Comparison of ENCODE assay signal across 14 cellular contexts in the genomic region with DNA sequence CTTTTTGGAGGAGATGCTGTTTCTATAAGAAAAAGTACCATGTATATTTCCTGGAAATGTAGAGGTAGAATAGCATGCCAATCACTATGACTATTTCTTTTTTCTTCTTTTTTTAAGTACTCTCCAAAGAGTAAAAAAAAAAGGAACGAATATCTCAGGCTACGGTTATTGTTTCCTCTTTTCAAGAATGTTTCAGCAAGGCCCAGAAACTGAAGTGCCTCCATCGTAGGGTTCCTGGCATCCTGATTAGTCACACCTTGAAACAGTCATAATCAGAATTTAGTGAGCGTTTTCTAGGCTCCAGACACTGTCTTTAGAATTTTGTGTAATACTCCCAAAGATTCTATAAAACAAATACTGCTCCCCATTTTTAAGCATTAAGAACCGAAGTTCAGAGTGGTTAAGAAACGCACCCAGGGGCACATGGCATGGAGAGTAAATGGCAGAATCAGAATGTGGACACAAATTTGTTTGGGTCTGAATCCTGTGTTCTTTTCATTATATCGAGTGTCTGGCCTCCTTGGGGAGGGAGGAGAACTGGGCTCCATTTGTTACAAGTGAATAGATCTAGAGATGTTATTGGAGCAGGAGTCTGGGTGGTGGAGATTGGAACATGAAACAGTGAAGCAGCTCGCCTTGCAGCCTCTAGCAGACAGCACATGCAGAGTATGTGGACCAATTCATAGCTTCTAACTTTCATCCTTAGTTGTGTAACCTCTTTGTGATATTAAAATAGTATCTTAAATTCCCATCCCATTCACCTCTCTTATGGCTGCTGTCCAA. TPM values are rescaled to one million over a fixed set of nuclear protein-coding genes. Genes with fewer than 3 reads are reported as not detected.
DNase-seq lines count a peak whose midpoint lies in the region; TF ChIP-seq lines count a peak whose summit lies in the region.
"Had no signal": no experiment of that assay in that cellular context is flagged by ENCODE, and none has a peak within 500 bp of the region (broad histone marks: within the 10 kb centered on the region; RNA-seq: fewer than 3 reads in every experiment).

No MANE protein-coding gene starts in this region.

- H2AFZ ChIP-seq in smooth muscle cell (ENCODE audit: low read depth): no peak overlapping the region

- no peaks in the 10 kb centered on the region for H3K27me3 ChIP-seq in CD8-positive, alpha-beta memory T cell (ENCODE audit: insufficient read depth, low read length, poor library complexity, severe bottlenecking)
- no peaks in the 10 kb centered on the region for H3K27me3 ChIP-seq in smooth muscle cell (ENCODE audit: low read depth)
- no peaks in the 10 kb centered on the region for H3K27me3 ChIP-seq in effector memory CD4-positive, alpha-beta T cell (replicated peaks; ENCODE audit: control insufficient read depth, insufficient read depth, low read length, poor library complexity, severe bottlenecking)

- POLR2A ChIA-PET in CD8-positive, alpha-beta memory T cell (lab: Charles Lee): no interaction called here

- no peak for DNase-seq in CD8-positive, alpha-beta memory T cell
- peak; percentile 90 for DNase-seq in MV-4-11 (lab: John Stamatoyannopoulos, UW)
- DNase-seq in smooth muscle cell (lab: John Stamatoyannopoulos, UW; ENCODE audit: unreplicated experiment): no peak
- no peak for DNase-seq in NCI-H510A treated with DMSO at 0.1 percent for 48 hours (lab: John Stamatoyannopoulos, UW)
- no peak for DNase-seq in DMS114 treated with DMSO at 0.1 percent for 48 hours (lab: John Stamatoyannopoulos, UW; ENCODE audit: unreplicated experiment)
- DNase-seq in effector memory CD4-positive, alpha-beta T cell: no peak
- no peak for DNase-seq in NK-92 (lab: John Stamatoyannopoulos, UW; ENCODE audit: unreplicated experiment)
- DNase-seq: activated CD4-positive, alpha-beta T cell treated with anti-CD3 and anti-CD28 coated beads for 1 hour; foreskin fibroblast; HFFc6; NCI-H2107; SK-N-SH had no signal

- 85% methylated on average over 8 of the region's 8 CpGs for WGBS in smooth muscle cell (ENCODE audit: low lambda C conversion rate)

- peaks cover 94% of the 10 kb centered on the region for H4K20me1 ChIP-seq in smooth muscle cell (ENCODE audit: low read depth)

- peaks cover 10% of the 10 kb centered on the region for H3K4me1 ChIP-seq in CD8-positive, alpha-beta memory T cell (ENCODE audit: insufficient read depth, low read length)
- H3K4me1 ChIP-seq in smooth muscle cell (ENCODE audit: low read depth): peaks cover 17% of the 10 kb centered on the region
- H3K4me1 ChIP-seq in effector memory CD4-positive, alpha-beta T cell (ENCODE audit: control insufficient read depth, insufficient read depth, low read length, poor library complexity, severe bottlenecking): no peaks in the 10 kb centered on the region

- no peaks in the 10 kb centered on the region for H3K9me3 Mint-ChIP-seq in CD8-positive, alpha-beta memory T cell
- H3K9me3 Mint-ChIP-seq: activated T-helper 1 cell treated with anti-CD3 and anti-CD28 coated beads, Interleukin-12 subunit alpha, Interleukin-12 subunit beta, Interleukin-2, Interleukin-4 antibody, amounts not matched to agents 30 ng/mL and 10 ng/mL and 1 ng/mL, durations not matched to agents 14 hours and 24 hours and 36 hours; HFFc6 had no signal

- TF ChIP-seq CTCF in smooth muscle cell (IDR thresholded peaks at IDR 0.05; ENCODE audit: borderline replicate concordance, insufficient read depth, poor library complexity, severe bottlenecking): no peak

- CTCF ChIA-PET in CD8-positive, alpha-beta memory T cell (lab: Charles Lee): interaction anchor here (0.7 kb wide), 1 partner anchor 345 kb away, joined by 4 read pairs; no protein-coding TSS in a partner anchor

- H3K9ac ChIP-seq in smooth muscle cell (ENCODE audit: low read depth): no peak overlapping the region
- H3K9ac ChIP-seq: SK-N-SH had no signal

- H3K27ac Mint-ChIP-seq in CD8-positive, alpha-beta memory T cell: peak overlapping the region in 6 of 8 donors; percentile 7 to 58 (median 36)
- H3K27ac Mint-ChIP-seq: activated T-helper 1 cell treated with anti-CD3 and anti-CD28 coated beads, Interleukin-12 subunit alpha, Interleukin-12 subunit beta, Interleukin-2, Interleukin-4 antibody, amounts not matched to agents 30 ng/mL and 10 ng/mL and 1 ng/mL, durations not matched to agents 14 hours and 24 hours and 36 hours; HFFc6 had no signal

- H3F3A ChIP-seq in smooth muscle cell (ENCODE audit: low read depth): peaks cover 23% of the 10 kb centered on the region

- no peaks in the 10 kb centered on the region for H3K9me3 ChIP-seq in CD8-positive, alpha-beta memory T cell (ENCODE audit: low read length)
- no peaks in the 10 kb centered on the region for H3K9me3 ChIP-seq in smooth muscle cell (replicated peaks; ENCODE audit: low read depth)
- H3K9me3 ChIP-seq in effector memory CD4-positive, alpha-beta T cell (ENCODE audit: control insufficient read depth, low read length): no peaks in the 10 kb centered on the region
- H3K9me3 ChIP-seq: SK-N-SH had no signal

- H3K4me2 ChIP-seq in smooth muscle cell: no peak overlapping the region
- H3K4me2 ChIP-seq: SK-N-SH had no signal

- H3K36me3 Mint-ChIP-seq in CD8-positive, alpha-beta memory T cell: peaks cover 0 to 13% (median 5%) of the 10 kb centered on the region in 3 donors

- H3K36me3 ChIP-seq in CD8-positive, alpha-beta memory T cell (ENCODE audit: insufficient read depth, low read length): no peaks in the 10 kb centered on the region
- H3K36me3 ChIP-seq in smooth muscle cell (ENCODE audit: low read depth): no peaks in the 10 kb centered on the region
- no peaks in the 10 kb centered on the region for H3K36me3 ChIP-seq in effector memory CD4-positive, alpha-beta T cell (ENCODE audit: control insufficient read depth, insufficient read depth, low read length)

- peak overlapping the region in 1 of 7 donors; percentile 41 for H3K4me3 Mint-ChIP-seq in CD8-positive, alpha-beta memory T cell
- H3K4me3 Mint-ChIP-seq: activated T-helper 1 cell treated with anti-CD3 and anti-CD28 coated beads, Interleukin-12 subunit alpha, Interleukin-12 subunit beta, Interleukin-2, Interleukin-4 antibody, amounts not matched to agents 30 ng/mL and 10 ng/mL and 1 ng/mL, durations not matched to agents 14 hours and 24 hours and 36 hours; HFFc6 had no signal

- peaks cover 96% of the 10 kb centered on the region for H3K79me2 ChIP-seq in smooth muscle cell (ENCODE audit: low read depth)

- peaks cover 58 to 88% (median 68%) of the 10 kb centered on the region in 3 donors for H3K4me1 Mint-ChIP-seq in CD8-positive, alpha-beta memory T cell

- no peak overlapping the region for H3K4me3 ChIP-seq in CD8-positive, alpha-beta memory T cell (ENCODE audit: low read length)
- H3K4me3 ChIP-seq in smooth muscle cell: no peak overlapping the region
- H3K4me3 ChIP-seq in effector memory CD4-positive, alpha-beta T cell (ENCODE audit: insufficient read depth, low read depth, low read length, poor library complexity, severe bottlenecking): no peak overlapping the region

- no peaks in the 10 kb centered on the region for H3K27me3 Mint-ChIP-seq in CD8-positive, alpha-beta memory T cell

- no peak overlapping the region for H3K27ac ChIP-seq in CD8-positive, alpha-beta memory T cell (ENCODE audit: low read depth, low read length)
- peak overlapping the region; percentile 54 for H3K27ac ChIP-seq in angular gyrus (ENCODE audit: low read depth, low read length)
- peak overlapping the region; percentile 39 for H3K27ac ChIP-seq in smooth muscle cell (ENCODE audit: low read depth)
- H3K27ac ChIP-seq in effector memory CD4-positive, alpha-beta T cell (ENCODE audit: insufficient read depth, low read length, poor library complexity, severe bottlenecking): no peak overlapping the region

RNA-seq across cellular contexts. Expression of a gene that starts 26.7 kb away (rescaled TPM):
- 10 to 100 TPM; 32.7 to 35.8 TPM for total RNA-seq in CD8-positive, alpha-beta memory T cell
- 20.6 TPM for polyA plus RNA-seq in CD8-positive, alpha-beta memory T cell
- 148 and 158 TPM in 2 replicates for total RNA-seq in smooth muscle cell
- polyA plus RNA-seq in smooth muscle cell: 50.8 and 67.5 TPM in 2 replicates

Comparison
In these comparisons a context has a peak if more than half of its experiments do, and no peak if none do; other contexts are left out.
1. H3K27ac ChIP-seq: peak in angular gyrus (single experiment) and smooth muscle cell (single experiment); none in CD8-positive, alpha-beta memory T cell (single experiment) and effector memory CD4-positive, alpha-beta T cell (single experiment).